ENCODE assay signal across 9 cellular contexts in the genomic region with DNA sequence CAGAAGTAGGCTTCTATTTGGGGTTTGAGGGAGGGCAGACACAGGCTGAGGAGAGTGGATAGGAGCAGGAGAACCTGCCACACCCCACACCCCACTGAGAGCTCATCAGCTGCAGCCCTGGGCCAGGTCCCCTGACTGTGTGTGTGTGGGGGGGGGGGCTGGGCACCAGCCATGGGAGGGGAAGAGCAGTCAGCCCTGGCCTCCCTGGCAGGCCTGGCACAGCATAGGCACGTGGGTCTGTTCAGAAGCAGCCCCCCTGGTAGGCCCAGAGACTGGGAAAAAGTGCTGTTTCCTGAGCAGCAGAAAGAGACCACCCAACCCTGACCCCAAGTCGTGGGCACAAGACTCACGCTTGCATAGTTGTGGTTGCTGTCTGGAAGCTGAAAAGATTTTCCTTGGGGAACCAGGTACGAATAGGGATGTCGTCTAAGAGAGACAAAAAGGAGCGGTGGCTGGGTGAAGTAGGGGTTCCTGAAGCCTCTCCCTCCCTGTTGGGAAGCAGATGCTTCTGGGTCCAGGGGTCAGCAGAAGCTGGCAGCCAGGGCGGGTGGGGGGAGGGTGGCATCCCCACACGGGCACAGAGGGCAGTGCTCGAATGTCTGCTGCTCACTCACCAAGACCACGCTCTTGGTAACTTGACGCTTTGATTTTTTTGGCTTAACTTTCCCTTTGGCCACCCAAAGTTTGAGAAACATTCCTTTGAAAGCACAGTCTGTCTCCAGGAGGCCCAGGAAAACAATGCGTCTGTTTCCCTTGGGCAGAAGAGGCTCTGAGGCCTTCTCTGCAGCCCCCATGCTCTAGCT. TPM values are rescaled to one million over a fixed set of nuclear protein-coding genes. Genes with fewer than 3 reads are reported as not detected.
A peak's percentile ranks its signal among the peaks of the same experiment; 100 is the strongest.
DNase-seq lines count a peak whose midpoint lies in the region; ATAC-seq, FAIRE-seq and TF ChIP-seq lines count a peak whose summit lies in the region.
"Had no signal": no experiment of that assay in that cellular context is flagged by ENCODE, and none has a peak within 500 bp of the region (broad histone marks: within the 10 kb centered on the region; RNA-seq: fewer than 3 reads in every experiment).

No MANE protein-coding gene starts in this region.

- WGBS in GM12878 (ENCODE audit: insufficient coverage, insufficient replicate concordance, low lambda C conversion rate, missing lambda C conversion rate): 85% methylated on average over 12 of the region's 12 CpGs

- H2AFZ ChIP-seq in GM12878 (ENCODE audit: control insufficient read depth, low read depth, low read length): no peak overlapping the region

- H4K20me1 ChIP-seq in GM12878 (ENCODE audit: control insufficient read depth, insufficient read depth): no peaks in the 10 kb centered on the region

- H3K36me3 ChIP-seq in left ventricle myocardium inferior (peaks cover 13% of the 10 kb centered on the region), GM12878 (ENCODE audit: control insufficient read depth in 2 of 2, insufficient read depth in 2 of 2, low read length in 1 of 2) (no peaks in the 10 kb centered on the region), tibial artery (peaks cover 18 to 37% (median 36%) of the 10 kb centered on the region in 3 donors)

- in situ Hi-C loops in GM12878 (cut with MboI): no loop called here

- no peak for TF ChIP-seq RAD21 in GM12878 (IDR thresholded peaks at IDR 0.05; ENCODE audit: insufficient read depth, low read depth, low read length)

- no peak overlapping the region for H3K9ac ChIP-seq in GM12878 (ENCODE audit: control insufficient read depth, insufficient read depth, low read length)

- no peak for TF ChIP-seq EP300 in GM12878 (IDR thresholded peaks at IDR 0.05; ENCODE audit: borderline replicate concordance in 1 of 2, control insufficient read depth in 1 of 2, low read depth in 2 of 2, low read length in 2 of 2)

- H3K9me3 ChIP-seq in left ventricle myocardium inferior (replicated peaks) (no peaks in the 10 kb centered on the region), GM12878 (replicated peaks; ENCODE audit: control insufficient read depth, insufficient read depth, low read length) (no peaks in the 10 kb centered on the region), tibial artery (no peaks in the 10 kb centered on the region)

- intact Hi-C loops in cardiac septum (cut with DNase I): no loop called here
- intact Hi-C loops in left ventricle myocardium inferior (cut with micrococcal nuclease): no loop called here
- intact Hi-C loops in GM12878 (cut with micrococcal nuclease; ENCODE audit: unreplicated experiment): no loop called here
- intact Hi-C loops in tibial artery (cut with DNase I; ENCODE audit: low total_unique reads): no loop called here

- H3K4me3 ChIP-seq in left ventricle myocardium inferior (no peak overlapping the region), GM12878 (no peak overlapping the region), tibial artery (peak overlapping the region in 1 of 2 donors; percentile 95)

- POLR2A ChIA-PET in GM12878 (lab: Charles Lee): no interaction called here

- RAD21 ChIA-PET in GM12878 (lab: Charles Lee; ENCODE audit: unreplicated experiment): no interaction called here

- ATAC-seq in GM12878 (peak; percentile 4), HG02885 (IDR thresholded peaks at IDR 0.05; ENCODE audit: poor library complexity, unreplicated experiment) (no peak)

- BruUV-seq in GM12878 (replicated peaks; lab: Mats Ljungman, UMichigan): no TSS peak

- H3K79me2 ChIP-seq in GM12878 (ENCODE audit: control insufficient read depth, insufficient read depth, low read length): peaks cover 9% of the 10 kb centered on the region

- peak; percentile 36 for DNase-seq in cardiac septum (ENCODE audit: low spot score)
- no peak for DNase-seq in left ventricle myocardium inferior
- DNase-seq in GM12878 (ENCODE audit: low read depth, low spot score): no peak
- DNase-seq in medulla oblongata (ENCODE audit: extremely low spot score): peak; percentile 79
- DNase-seq in tibial artery: peak in 1 of 2 donors; percentile 63
- DNase-seq in stimulated activated CD4-positive, alpha-beta T cell treated with anti-CD3 and anti-CD28 coated beads, Interleukin-4, amount 100 ng/mL, for 24 hours: no peak
- no peak for DNase-seq in cerebellar nuclear complex (lab: John Stamatoyannopoulos, UW)
- DNase-seq: NCI-H510A treated with DMSO at 0.1 percent for 48 hours had no signal

- CTCF ChIA-PET in GM12878 (lab: Yijun Ruan, JAX): no interaction called here

- no peak overlapping the region for H3K27ac ChIP-seq in left ventricle myocardium inferior (replicated peaks)
- no peak overlapping the region for H3K27ac ChIP-seq in GM12878 (ENCODE audit: control insufficient read depth, insufficient read depth)
- peak overlapping the region; percentile 85 to 86 for H3K27ac ChIP-seq in tibial artery

- no peaks in the 10 kb centered on the region for H3K27me3 ChIP-seq in left ventricle myocardium inferior (ENCODE audit: low read depth)
- H3K27me3 ChIP-seq in GM12878 (replicated peaks in 1 of 2; ENCODE audit: control insufficient read depth in 2 of 2, insufficient read depth in 2 of 2, low read length in 1 of 2): no peaks in the 10 kb centered on the region
- H3K27me3 ChIP-seq in tibial artery: no peaks in the 10 kb centered on the region

- H3K4me1 ChIP-seq in left ventricle myocardium inferior (peaks cover 44% of the 10 kb centered on the region), GM12878 (ENCODE audit: control insufficient read depth, insufficient read depth, low read length) (peaks cover 21% of the 10 kb centered on the region), tibial artery (peaks cover 6 to 65% (median 58%) of the 10 kb centered on the region in 4 donors)

- TF ChIP-seq CTCF in left ventricle myocardium inferior (IDR thresholded peaks at IDR 0.05; ENCODE audit: borderline replicate concordance) (no peak), GM12878 (IDR thresholded peaks at IDR 0.05 in 2 of 3, conservative IDR thresholded peaks at IDR 0.05 in 1 of 3; ENCODE audit: control insufficient read depth in 2 of 3, extremely low read depth in 1 of 3, insufficient read depth in 1 of 3, low read depth in 3 of 3, low read length in 3 of 3) (no peak), tibial artery (IDR thresholded peaks at IDR 0.05) (no peak)

- H3K4me2 ChIP-seq in GM12878 (ENCODE audit: control insufficient read depth, insufficient read depth): peak overlapping the region; percentile 17; the same call in 1 of the 2 replicates

- SMC1A ChIA-PET in GM12878 (lab: Charles Lee; ENCODE audit: uncharacterized antibody, unreplicated experiment): no interaction called here

- no peak for FAIRE-seq in GM12878 (lab: Jason Lieb, UNC)

- TF ChIP-seq POLR2A in GM12878 (IDR thresholded peaks at IDR 0.05; ENCODE audit: low read depth, low read length): no peak

RNA-seq across cellular contexts. Expression of a gene that starts 2.9 kb away (rescaled TPM):
- total RNA-seq in cardiac septum: 12.2 TPM
- 9.8 TPM for total RNA-seq in left ventricle myocardium inferior
- total RNA-seq in GM12878 (2013; cell fraction: nucleolus; rRNA removed): 50.1 and 60.0 TPM in 2 replicates
- total RNA-seq in GM12878 (2014; rRNA removed): 18.8 and 23.1 TPM in 2 replicates
- 12.1 and 14.1 TPM in 2 replicates for total RNA-seq in GM12878 (2014; rRNA removed; fragmentation: Illumina TruSeq; extraction: Trizol)
- total RNA-seq in GM12878 (2021): 35.1 and 37.2 TPM in 2 replicates
- 6.2 TPM for polyA plus RNA-seq in GM12878 (2011; ENCODE audit: low read depth)
- 17.9 and 26.2 TPM in 2 replicates for polyA plus RNA-seq in GM12878 (2011; rRNA removed)
- 29.2 and 44.8 TPM in 2 replicates for polyA plus RNA-seq in GM12878 (2011; cell fraction: cytosol; rRNA removed)
- 188 and 208 TPM in 2 replicates for polyA plus RNA-seq in GM12878 (2011; cell fraction: nucleus; rRNA removed)
- 21.6 and 25.4 TPM in 2 replicates for polyA plus RNA-seq in GM12878 (2012)
- polyA plus RNA-seq in GM12878 (2014; fragmentation: Illumina TruSeq; extraction: Trizol): 12.8 and 13.3 TPM in 2 replicates
- polyA plus RNA-seq in GM12878 (2014; fragmentation: Nextera tagmentation; extraction: Ambion mirVana): under 1 TPM; 0.13 to 0.51 TPM
- 44.3 and 47.1 TPM in 2 replicates for polyA plus RNA-seq in GM12878 (2014; rRNA removed)
- polyA plus RNA-seq in GM12878 (2016; fragmentation: Nextera tagmentation; extraction: Ambion mirVana): 1 to 10 TPM; 1.4 to 8.9 TPM
- polyA minus RNA-seq in GM12878 (2011; rRNA and poly(A)+ RNA removed): 17.3 and 26.8 TPM in 2 replicates
- polyA minus RNA-seq in GM12878 (2011; cell fraction: cytosol; rRNA and poly(A)+ RNA removed): 10.3 and 12.6 TPM in 2 replicates
- polyA minus RNA-seq in GM12878 (2011; cell fraction: nucleus; rRNA and poly(A)+ RNA removed): 37.8 and 43.1 TPM in 2 replicates

RNA-seq across cellular contexts. Expression of a gene that starts 15.1 kb away (rescaled TPM):
- total RNA-seq in cardiac septum (not detected), left ventricle myocardium inferior (not detected), GM12878 (2014; rRNA removed) (not detected in 2 replicates), GM12878 (2014; rRNA removed; fragmentation: Illumina TruSeq; extraction: Trizol) (not detected in 2 replicates), GM12878 (2021) (not detected in 2 replicates)
- not detected in 2 replicates for total RNA-seq in GM12878 (2013; cell fraction: nucleolus; rRNA removed)
- not detected for polyA plus RNA-seq in GM12878 (2011; ENCODE audit: low read depth)
- polyA plus RNA-seq in GM12878 (2011; rRNA removed) (not detected in 2 replicates), GM12878 (2014; fragmentation: Illumina TruSeq; extraction: Trizol) (not detected in 2 replicates), GM12878 (2014; fragmentation: Nextera tagmentation; extraction: Ambion mirVana) (not detected), GM12878 (2014; rRNA removed) (not detected in 2 replicates), GM12878 (2016; fragmentation: Nextera tagmentation; extraction: Ambion mirVana) (not detected)
- polyA plus RNA-seq in GM12878 (2011; cell fraction: cytosol; rRNA removed): not detected in 2 replicates
- polyA plus RNA-seq in GM12878 (2011; cell fraction: nucleus; rRNA removed): not detected in 2 replicates
- 0.04 TPM in 1 of 2 replicates, not detected in the other for polyA plus RNA-seq in GM12878 (2012)
- not detected in 2 replicates for polyA minus RNA-seq in GM12878 (2011; rRNA and poly(A)+ RNA removed)
- polyA minus RNA-seq in GM12878 (2011; cell fraction: cytosol; rRNA and poly(A)+ RNA removed): not detected in 2 replicates
- polyA minus RNA-seq in GM12878 (2011; cell fraction: nucleus; rRNA and poly(A)+ RNA removed): not detected in 2 replicates

RNA-seq across cellular contexts. Expression of a gene that starts 33.1 kb away (rescaled TPM):
- 3.3 TPM for total RNA-seq in cardiac septum
- total RNA-seq in left ventricle myocardium inferior: 2.0 TPM
- 0.38 TPM in 1 of 2 replicates, not detected in the other for total RNA-seq in GM12878 (2013; cell fraction: nucleolus; rRNA removed)
- total RNA-seq in GM12878 (2014; rRNA removed): 0.16 TPM in 1 of 2 replicates, not detected in the other
- total RNA-seq in GM12878 (2014; rRNA removed; fragmentation: Illumina TruSeq; extraction: Trizol): not detected in 2 replicates
- total RNA-seq in GM12878 (2021): not detected in 2 replicates
- not detected for polyA plus RNA-seq in GM12878 (2011; ENCODE audit: low read depth)
- 0.08 TPM in 1 of 2 replicates, not detected in the other for polyA plus RNA-seq in GM12878 (2011; rRNA removed)
- polyA plus RNA-seq in GM12878 (2011; cell fraction: cytosol; rRNA removed): 0.04 and 0.07 TPM in 2 replicates
- polyA plus RNA-seq in GM12878 (2011; cell fraction: nucleus; rRNA removed): 0.76 and 0.96 TPM in 2 replicates
- 0.27 and 0.67 TPM in 2 replicates for polyA plus RNA-seq in GM12878 (2012)
- not detected in 2 replicates for polyA plus RNA-seq in GM12878 (2014; fragmentation: Illumina TruSeq; extraction: Trizol)
- polyA plus RNA-seq in GM12878 (2014; fragmentation: Nextera tagmentation; extraction: Ambion mirVana): not detected
- polyA plus RNA-seq in GM12878 (2014; rRNA removed): 0.20 TPM in 1 of 2 replicates, not detected in the other
- not detected for polyA plus RNA-seq in GM12878 (2016; fragmentation: Nextera tagmentation; extraction: Ambion mirVana)
- polyA minus RNA-seq in GM12878 (2011; rRNA and poly(A)+ RNA removed): not detected in 2 replicates
- not detected in 2 replicates for polyA minus RNA-seq in GM12878 (2011; cell fraction: cytosol; rRNA and poly(A)+ RNA removed)
- polyA minus RNA-seq in GM12878 (2011; cell fraction: nucleus; rRNA and poly(A)+ RNA removed): 0.36 and 0.38 TPM in 2 replicates

RNA-seq across cellular contexts. Expression of a gene that starts 33.3 kb away (rescaled TPM):
- total RNA-seq in cardiac septum (11.3 TPM), left ventricle myocardium inferior (9.2 TPM), GM12878 (2014; rRNA removed) (3.9 and 4.7 TPM in 2 replicates), GM12878 (2014; rRNA removed; fragmentation: Illumina TruSeq; extraction: Trizol) (2.2 and 2.4 TPM in 2 replicates), GM12878 (2021) (6.3 and 7.1 TPM in 2 replicates)
- 40.8 and 46.3 TPM in 2 replicates for total RNA-seq in GM12878 (2013; cell fraction: nucleolus; rRNA removed)
- 2.1 TPM for polyA plus RNA-seq in GM12878 (2011; ENCODE audit: low read depth)
- polyA plus RNA-seq in GM12878 (2011; rRNA removed) (2.9 and 5.2 TPM in 2 replicates), GM12878 (2014; fragmentation: Illumina TruSeq; extraction: Trizol) (0.44 and 1.9 TPM in 2 replicates), GM12878 (2014; fragmentation: Nextera tagmentation; extraction: Ambion mirVana) (under 1 TPM; 0.21 to 0.51 TPM), GM12878 (2014; rRNA removed) (5.2 and 7.6 TPM in 2 replicates), GM12878 (2016; fragmentation: Nextera tagmentation; extraction: Ambion mirVana) (1 to 10 TPM; 3.4 to 3.9 TPM)
- 6.5 and 10.0 TPM in 2 replicates for polyA plus RNA-seq in GM12878 (2011; cell fraction: cytosol; rRNA removed)
- polyA plus RNA-seq in GM12878 (2011; cell fraction: nucleus; rRNA removed): 36.0 and 46.0 TPM in 2 replicates
- polyA plus RNA-seq in GM12878 (2012): 7.4 and 9.7 TPM in 2 replicates
- polyA minus RNA-seq in GM12878 (2011; rRNA and poly(A)+ RNA removed): 1.5 and 4.2 TPM in 2 replicates
- polyA minus RNA-seq in GM12878 (2011; cell fraction: cytosol; rRNA and poly(A)+ RNA removed): 2.3 and 2.5 TPM in 2 replicates
- 3.1 and 5.1 TPM in 2 replicates for polyA minus RNA-seq in GM12878 (2011; cell fraction: nucleus; rRNA and poly(A)+ RNA removed)

Comparison
In these comparisons a context has a peak if more than half of its experiments do, and no peak if none do; other contexts are left out.
1. DNase-seq: peak in cardiac septum (single experiment) and medulla oblongata (single experiment); none in left ventricle myocardium inferior (single experiment), GM12878 (single experiment), stimulated activated CD4-positive, alpha-beta T cell treated with anti-CD3 and anti-CD28 coated beads, Interleukin-4, amount 100 ng/mL, for 24 hours (single experiment) and cerebellar nuclear complex (0 of 2).
2. H3K27ac ChIP-seq: peak in tibial artery (2 of 2); none in left ventricle myocardium inferior (single experiment) and GM12878 (single experiment).